ENCODE assay signal across 8 cellular contexts in genomic region chr7:6228865-6229264, GRCh38. TPM values are rescaled to one million over a fixed set of nuclear protein-coding genes. Genes with fewer than 3 reads are reported as not detected.
DNase-seq lines count a peak whose midpoint lies in the region; ATAC-seq, FAIRE-seq and TF ChIP-seq lines count a peak whose summit lies in the region.

No MANE protein-coding gene starts in this region.

- H3K36me3 ChIP-seq in A673 (ENCODE audit: insufficient read depth, low read length, poor library complexity, severe bottlenecking) (no peaks in the 10 kb centered on the region), endothelial cell of umbilical vein (ENCODE audit: control insufficient read depth in 2 of 2, extremely low read depth in 1 of 2, insufficient read depth in 2 of 2, low read length in 2 of 2) (no peaks in the 10 kb centered on the region), psoas muscle (ENCODE audit: insufficient read depth in 1 of 2, low read depth in 1 of 2) (no peaks in the 10 kb centered on the region)
- no peaks in the 10 kb centered on the region for H3K36me3 ChIP-seq in CD4-positive, alpha-beta memory T cell (ENCODE audit: insufficient read depth, low read length)

- H3K4me2 ChIP-seq in endothelial cell of umbilical vein (ENCODE audit: insufficient read depth, low read length): peak overlapping the region; percentile 2

- H3K27ac Mint-ChIP-seq in CD4-positive, alpha-beta memory T cell: peak overlapping the region in 1 of 7 donors; percentile 57

- CTCF ChIA-PET in A673 (lab: Charles Lee): interaction anchor here (0.7 kb wide), 1 partner anchor 173 kb away, joined by 5 read pairs; no protein-coding TSS in a partner anchor
- CTCF ChIA-PET in endothelial cell of umbilical vein (lab: Charles Lee): interaction anchor here (0.6 kb wide), 1 partner anchor 163 kb away, joined by 3 read pairs; no protein-coding TSS in a partner anchor
- CTCF ChIA-PET in CD4-positive, alpha-beta memory T cell (lab: Charles Lee; ENCODE audit: partially characterized antibody): no interaction called here

- H3K4me1 Mint-ChIP-seq in CD4-positive, alpha-beta memory T cell: peaks cover 20 to 44% (median 33%) of the 10 kb centered on the region in 4 donors

- no peaks in the 10 kb centered on the region for H3K9me3 ChIP-seq in A673 (ENCODE audit: low read depth, low read length, poor library complexity, severe bottlenecking)
- no peaks in the 10 kb centered on the region for H3K9me3 ChIP-seq in endothelial cell of umbilical vein (replicated peaks; ENCODE audit: control insufficient read depth, insufficient read depth, low read length)
- H3K9me3 ChIP-seq in psoas muscle: no peaks in the 10 kb centered on the region
- H3K9me3 ChIP-seq in CD4-positive, alpha-beta memory T cell (ENCODE audit: control insufficient read depth in 1 of 2, low read length in 2 of 2): no peaks in the 10 kb centered on the region

- TF ChIP-seq POLR2A in endothelial cell of umbilical vein (IDR thresholded peaks at IDR 0.05; ENCODE audit: low read depth, low read length): no peak

- DNase-seq in A673 (ENCODE audit: low spot score): peak; percentile 66
- peak in 50 of 76 experiments; percentile 10 to 83 (median 55) for DNase-seq in HUDEP-2 (lab: John Stamatoyannopoulos, UW; ENCODE audit: unreplicated experiment in 76 of 76)
- peak; percentile 30 for DNase-seq in endothelial cell of umbilical vein (ENCODE audit: low read depth, low spot score)
- DNase-seq in psoas muscle: no peak
- no peak for DNase-seq in CD4-positive, alpha-beta memory T cell
- DNase-seq in posterior cingulate gyrus: no peak
- DNase-seq in T-helper 9 cell: no peak

- BruUV-seq in A673 (replicated peaks; lab: Mats Ljungman, UMichigan) (no TSS peak), endothelial cell of umbilical vein (replicated peaks; lab: Mats Ljungman, UMichigan) (no TSS peak)

- H2AFZ ChIP-seq in endothelial cell of umbilical vein (ENCODE audit: low read depth, low read length): no peak overlapping the region

- no peaks in the 10 kb centered on the region for H4K20me1 ChIP-seq in endothelial cell of umbilical vein (replicated peaks; ENCODE audit: control insufficient read depth, extremely low read depth, insufficient read depth, low read length)

- dilution Hi-C loops in endothelial cell of umbilical vein (cut with MboI; ENCODE audit: extremely low pct_ligation_motif_present, low sequenced_read_pairs): no loop called here

- H3K27me3 ChIP-seq in A673 (replicated peaks; ENCODE audit: insufficient read depth, low read depth, low read length, poor library complexity) (no peaks in the 10 kb centered on the region), endothelial cell of umbilical vein (ENCODE audit: control insufficient read depth in 2 of 2, insufficient read depth in 2 of 2, low read length in 2 of 2) (no peaks in the 10 kb centered on the region), psoas muscle (ENCODE audit: insufficient read depth in 3 of 3, low read length in 2 of 3) (no peaks in the 10 kb centered on the region)
- no peaks in the 10 kb centered on the region for H3K27me3 ChIP-seq in CD4-positive, alpha-beta memory T cell (ENCODE audit: insufficient read depth, low read length)

- H3K4me3 Mint-ChIP-seq in CD4-positive, alpha-beta memory T cell: peak overlapping the region in 2 of 8 donors; percentile 6 to 52

- intact Hi-C loops in A673 (cut with micrococcal nuclease; ENCODE audit: unreplicated experiment): no loop called here
- intact Hi-C loops in endothelial cell of umbilical vein (cut with micrococcal nuclease): no loop called here
- intact Hi-C loops in psoas muscle (cut with DNase I): no loop called here
- intact Hi-C loops in CD4-positive, alpha-beta memory T cell (cut with micrococcal nuclease): no loop called here
- intact Hi-C loops in posterior cingulate gyrus (cut with DNase I): no loop called here

- TF ChIP-seq CTCF in A673 (conservative IDR thresholded peaks at IDR 0.05; ENCODE audit: low read depth, low read length) (no peak), endothelial cell of umbilical vein (IDR thresholded peaks at IDR 0.05; ENCODE audit: extremely low read depth in 1 of 2, insufficient read depth in 1 of 2, low read depth in 1 of 2, low read length in 2 of 2) (no peak), psoas muscle (IDR thresholded peaks at IDR 0.05) (no peak)

- ATAC-seq in GM19351 (IDR thresholded peaks at IDR 0.05; ENCODE audit: unreplicated experiment) (peak; percentile 77), psoas muscle (peak in 2 of 4 donors; percentile 37 to 49)

- POLR2A ChIA-PET in A673 (lab: Charles Lee; ENCODE audit: low non-redundant PET) (no interaction called here), endothelial cell of umbilical vein (lab: Charles Lee) (interaction anchor here (0.7 kb wide), 1 partner anchor 53 kb away, joined by 7 read pairs; no protein-coding TSS in a partner anchor)
- POLR2A ChIA-PET in CD4-positive, alpha-beta memory T cell (lab: Charles Lee; ENCODE audit: partially characterized antibody): no interaction called here

- H3K4me3 ChIP-seq in A673 (ENCODE audit: low read depth, low read length, poor library complexity, severe bottlenecking): peak overlapping the region; percentile 15
- H3K4me3 ChIP-seq in endothelial cell of umbilical vein (replicated peaks in 1 of 3; ENCODE audit: insufficient read depth in 1 of 3, low read depth in 1 of 3, low read length in 3 of 3): no peak overlapping the region
- peak overlapping the region; percentile 2 for H3K4me3 ChIP-seq in psoas muscle
- H3K4me3 ChIP-seq in CD4-positive, alpha-beta memory T cell (ENCODE audit: low read length in 2 of 2): no peak overlapping the region

- no peaks in the 10 kb centered on the region for H3K79me2 ChIP-seq in endothelial cell of umbilical vein (ENCODE audit: control insufficient read depth, insufficient read depth, low read length)

- no peak overlapping the region for H3K9ac ChIP-seq in endothelial cell of umbilical vein (replicated peaks; ENCODE audit: extremely low read depth, insufficient read depth, low read length)

- H3K27ac ChIP-seq in A673 (ENCODE audit: low read depth, low read length, poor library complexity, severe bottlenecking): peak overlapping the region; percentile 73
- no peak overlapping the region for H3K27ac ChIP-seq in endothelial cell of umbilical vein (ENCODE audit: insufficient read depth, low read depth, low read length)
- peak overlapping the region; percentile 64 for H3K27ac ChIP-seq in psoas muscle
- H3K27ac ChIP-seq in CD4-positive, alpha-beta memory T cell (ENCODE audit: low read depth, low read length): no peak overlapping the region

- peaks cover 0 to 4% of the 10 kb centered on the region in 2 donors for H3K27me3 Mint-ChIP-seq in CD4-positive, alpha-beta memory T cell

- 25 to 47% (median 25%) methylated on average over 4 of the region's 4 CpGs for WGBS in psoas muscle, 3 donors

- no peak for FAIRE-seq in endothelial cell of umbilical vein (lab: Jason Lieb, UNC)

- no peaks in the 10 kb centered on the region for H3K9me3 Mint-ChIP-seq in CD4-positive, alpha-beta memory T cell

- H3K36me3 Mint-ChIP-seq in CD4-positive, alpha-beta memory T cell: no peaks in the 10 kb centered on the region

- H3K4me1 ChIP-seq in A673 (ENCODE audit: insufficient read depth, low read length, poor library complexity, severe bottlenecking) (peaks cover 58% of the 10 kb centered on the region), endothelial cell of umbilical vein (ENCODE audit: control insufficient read depth, extremely low read depth, insufficient read depth, low read length) (peaks cover 9% of the 10 kb centered on the region), psoas muscle (peaks cover 53% of the 10 kb centered on the region)
- H3K4me1 ChIP-seq in CD4-positive, alpha-beta memory T cell (ENCODE audit: insufficient read depth, low read length): peaks cover 20% of the 10 kb centered on the region

- no peaks in the 10 kb centered on the region for H3K9me1 ChIP-seq in endothelial cell of umbilical vein (replicated peaks; ENCODE audit: control insufficient read depth, extremely low read depth, insufficient read depth, low read length)

TF ChIP-seq in endothelial cell of umbilical vein, 7 proteins besides CTCF, POLR2A, EP300 and RAD21:
- TF ChIP-seq MYC (IDR thresholded peaks at IDR 0.05; ENCODE audit: low read depth, low read length) (no peak), GATA2 (IDR thresholded peaks at IDR 0.05; ENCODE audit: insufficient read depth, insufficient read length, low read depth, low read length) (no peak), POLR2AphosphoS5 (IDR thresholded peaks at IDR 0.05; ENCODE audit: insufficient read depth, low read depth, low read length) (no peak), JUN (IDR thresholded peaks at IDR 0.05; ENCODE audit: borderline replicate concordance, insufficient read depth, insufficient read length, low read depth) (no peak), MAX (IDR thresholded peaks at IDR 0.05; ENCODE audit: insufficient read depth, insufficient read length) (no peak), FOS (IDR thresholded peaks at IDR 0.05; ENCODE audit: borderline replicate concordance, insufficient read depth, low read length) (no peak)

RNA-seq across cellular contexts. Expression of gene CYTH3, which starts 43.6 kb away (rescaled TPM):
- total RNA-seq in A673 (2021) (20.2 and 20.5 TPM in 2 replicates), endothelial cell of umbilical vein (11.1 and 11.2 TPM in 2 replicates), psoas muscle (10 to 100 TPM in 3 of 4 donors, 1 to 10 TPM in 1; 8.9 to 15.0 (median 14.5) TPM)
- polyA plus RNA-seq in endothelial cell of umbilical vein (8.6 and 12.2 TPM in 2 replicates), psoas muscle (10 to 100 TPM in 1 of 3 donors, 1 to 10 TPM in 2; 6.1 to 13.5 (median 8.6) TPM)
- 6.0 and 7.0 TPM in 2 replicates for polyA plus RNA-seq in endothelial cell of umbilical vein (2011; cell fraction: cytosol; rRNA removed)
- 18.5 and 19.0 TPM in 2 replicates for polyA plus RNA-seq in endothelial cell of umbilical vein (2011; cell fraction: nucleus; rRNA removed)
- polyA plus RNA-seq in endothelial cell of umbilical vein (2012): 6.6 and 10.1 TPM in 2 replicates
- 8.7 and 10.8 TPM in 2 replicates for polyA minus RNA-seq in endothelial cell of umbilical vein
- polyA minus RNA-seq in endothelial cell of umbilical vein (2011; cell fraction: cytosol; rRNA and poly(A)+ RNA removed): 6.2 TPM
- 9.4 and 11.1 TPM in 2 replicates for polyA minus RNA-seq in endothelial cell of umbilical vein (2011; cell fraction: nucleus; rRNA and poly(A)+ RNA removed)
- total RNA-seq in CD4-positive, alpha-beta memory T cell: 1 to 10 TPM; 6.6 to 7.8 TPM
- polyA plus RNA-seq in CD4-positive, alpha-beta memory T cell: 1 to 10 TPM; 4.0 to 9.1 TPM

Comparison
In these comparisons a context has a peak if more than half of its experiments do, and no peak if none do; other contexts are left out.
1. DNase-seq: peak in A673 (single experiment), HUDEP-2 (50 of 76) and endothelial cell of umbilical vein (single experiment); none in psoas muscle (0 of 2), CD4-positive, alpha-beta memory T cell (0 of 5), posterior cingulate gyrus (0 of 10) and T-helper 9 cell (single experiment).
2. H3K27ac ChIP-seq: peak in A673 (single experiment) and psoas muscle (single experiment); none in endothelial cell of umbilical vein (single experiment) and CD4-positive, alpha-beta memory T cell (single experiment).
3. H3K4me3 ChIP-seq: peak in A673 (single experiment) and psoas muscle (single experiment); none in endothelial cell of umbilical vein (0 of 3) and CD4-positive, alpha-beta memory T cell (0 of 2).